Comparison of ENCODE assay signal across 11 cellular contexts in genomic region chr5:135030691-135031145, GRCh38. TPM values are rescaled to one million over a fixed set of nuclear protein-coding genes. Genes with fewer than 3 reads are reported as not detected.
DNase-seq lines count a peak whose midpoint lies in the region; ATAC-seq and TF ChIP-seq lines count a peak whose summit lies in the region.
"Had no signal": no experiment of that assay in that cellular context is flagged by ENCODE, and none has a peak within 500 bp of the region (broad histone marks: within the 10 kb centered on the region; RNA-seq: fewer than 3 reads in every experiment).

No MANE protein-coding gene starts in this region.

- H3K27ac ChIP-seq in CD4-positive, CD25-positive, alpha-beta regulatory T cell (ENCODE audit: insufficient read depth, low read length, poor library complexity, severe bottlenecking) = no peak overlapping the region
- H3K27ac ChIP-seq: ovary had no signal

- H3K36me3 Mint-ChIP-seq in CD4-positive, CD25-positive, alpha-beta regulatory T cell = no peaks in the 10 kb centered on the region
- peaks cover 6% of the 10 kb centered on the region for H3K36me3 Mint-ChIP-seq in endothelial cell (ENCODE audit: low read depth, unreplicated experiment)
- H3K36me3 Mint-ChIP-seq in nephron (ENCODE audit: low read depth) = peaks cover 7% of the 10 kb centered on the region
- peaks cover 12% of the 10 kb centered on the region for H3K36me3 Mint-ChIP-seq in HFFc6 (ENCODE audit: low read depth)

- H3K4me1 Mint-ChIP-seq in CD4-positive, CD25-positive, alpha-beta regulatory T cell = peaks cover 11 to 45% (median 27%) of the 10 kb centered on the region in 4 donors
- H3K4me1 Mint-ChIP-seq in endothelial cell (ENCODE audit: unreplicated experiment) = peaks cover 25% of the 10 kb centered on the region
- peaks cover 42% of the 10 kb centered on the region for H3K4me1 Mint-ChIP-seq in nephron
- H3K4me1 Mint-ChIP-seq in HFFc6 (ENCODE audit: low read depth) = peaks cover 17% of the 10 kb centered on the region

- no peak for DNase-seq in CD4-positive, CD25-positive, alpha-beta regulatory T cell
- no peak for DNase-seq in NT2/D1 (ENCODE audit: low read depth, low spot score)
- DNase-seq in endothelial cell (ENCODE audit: low spot score) = no peak
- no peak for DNase-seq in RKO (ENCODE audit: low spot score)
- DNase-seq in HFFc6 = no peak
- no peak for DNase-seq in NCI-H2171 (lab: John Stamatoyannopoulos, UW)
- DNase-seq: DMS79, ovary, T1000 had no signal

- H3K9ac ChIP-seq in NT2/D1 (ENCODE audit: insufficient read length, low read depth) = peak overlapping the region; percentile 22

- TF ChIP-seq CTCF in endothelial cell (IDR thresholded peaks at IDR 0.05; ENCODE audit: unreplicated experiment) (no peak), nephron (IDR thresholded peaks at IDR 0.05; ENCODE audit: unreplicated experiment in 3 of 3) (no peak), HFFc6 (IDR thresholded peaks at IDR 0.05) (no peak)

- ATAC-seq in CD4-positive, CD25-positive, alpha-beta regulatory T cell (ENCODE audit: low read depth in 2 of 2) = no peak
- no peak for ATAC-seq in GM19455 (IDR thresholded peaks at IDR 0.05; ENCODE audit: unreplicated experiment)

- peaks cover 20% of the 10 kb centered on the region for H3K27me3 ChIP-seq in CD4-positive, CD25-positive, alpha-beta regulatory T cell (ENCODE audit: control insufficient read depth, insufficient read depth, low read length)
- H3K27me3 ChIP-seq in NT2/D1 (ENCODE audit: insufficient read depth, insufficient read length) = peaks cover 89% of the 10 kb centered on the region

- no peaks in the 10 kb centered on the region for H3K9me3 ChIP-seq in CD4-positive, CD25-positive, alpha-beta regulatory T cell (ENCODE audit: control insufficient read depth in 2 of 2, low read length in 2 of 2)
- no peaks in the 10 kb centered on the region for H3K9me3 ChIP-seq in NT2/D1 (ENCODE audit: insufficient read depth, low read length)

- H3K27me3 Mint-ChIP-seq in CD4-positive, CD25-positive, alpha-beta regulatory T cell = peaks cover 71% of the 10 kb centered on the region
- H3K27me3 Mint-ChIP-seq in endothelial cell (ENCODE audit: unreplicated experiment) = peaks cover 37% of the 10 kb centered on the region
- H3K27me3 Mint-ChIP-seq in nephron (ENCODE audit: low read depth) = peaks cover 86% of the 10 kb centered on the region
- H3K27me3 Mint-ChIP-seq in HFFc6 (ENCODE audit: insufficient read depth) = no peaks in the 10 kb centered on the region; the same call in 1 of the 2 replicates

- peak overlapping the region; percentile 21 to 68 (median 54) for H3K4me3 Mint-ChIP-seq in CD4-positive, CD25-positive, alpha-beta regulatory T cell
- H3K4me3 Mint-ChIP-seq in endothelial cell (ENCODE audit: unreplicated experiment) = peak overlapping the region; percentile 65
- peak overlapping the region; percentile 43 to 67 (median 63) for H3K4me3 Mint-ChIP-seq in nephron
- H3K4me3 Mint-ChIP-seq in HFFc6 = no peak overlapping the region

- H3K9me3 Mint-ChIP-seq in CD4-positive, CD25-positive, alpha-beta regulatory T cell = peaks cover 0 to 14% (median 0%) of the 10 kb centered on the region in 7 donors
- H3K9me3 Mint-ChIP-seq in endothelial cell (ENCODE audit: unreplicated experiment) (no peaks in the 10 kb centered on the region), nephron (peaks cover 3% of the 10 kb centered on the region), HFFc6 (no peaks in the 10 kb centered on the region; the same call in 1 of the 2 replicates)

- no peak overlapping the region for H3K27ac Mint-ChIP-seq in CD4-positive, CD25-positive, alpha-beta regulatory T cell
- H3K27ac Mint-ChIP-seq in endothelial cell (ENCODE audit: unreplicated experiment) (no peak overlapping the region), nephron (no peak overlapping the region), HFFc6 (no peak overlapping the region)

- H3K4me1 ChIP-seq in CD4-positive, CD25-positive, alpha-beta regulatory T cell (ENCODE audit: control insufficient read depth, insufficient read depth, low read length, poor library complexity, severe bottlenecking) = peaks cover 13% of the 10 kb centered on the region
- peaks cover 4% of the 10 kb centered on the region for H3K4me1 ChIP-seq in NT2/D1 (ENCODE audit: insufficient read depth, insufficient read length)

- H3K36me3 ChIP-seq in CD4-positive, CD25-positive, alpha-beta regulatory T cell (ENCODE audit: control insufficient read depth, insufficient read depth, low read length) = no peaks in the 10 kb centered on the region
- no peaks in the 10 kb centered on the region for H3K36me3 ChIP-seq in NT2/D1 (ENCODE audit: insufficient read depth, insufficient read length, low read length)
- H3K36me3 ChIP-seq: ovary had no signal

- no peak overlapping the region for H3K4me3 ChIP-seq in CD4-positive, CD25-positive, alpha-beta regulatory T cell (ENCODE audit: low read depth, low read length)
- peak overlapping the region; percentile 34 for H3K4me3 ChIP-seq in NT2/D1 (ENCODE audit: insufficient read length, low read depth)
- H3K4me3 ChIP-seq: ovary had no signal

RNA-seq across cellular contexts. Expression of gene PITX1, which starts 3.3 kb away (rescaled TPM):
- not detected for total RNA-seq in CD4-positive, CD25-positive, alpha-beta regulatory T cell
- not detected for polyA plus RNA-seq in CD4-positive, CD25-positive, alpha-beta regulatory T cell
- total RNA-seq in endothelial cell (ENCODE audit: unreplicated experiment) = 0.87 TPM
- 10 to 100 TPM; 13.4 to 26.0 (median 14.8) TPM for total RNA-seq in HFFc6 (2021; fragmentation: NEBNext Ultra II Directional; extraction: Animal tissue kit (Norgen Biotek cat#: 25700))
